ENCODE assay signal across 11 cellular contexts in the genomic region with DNA sequence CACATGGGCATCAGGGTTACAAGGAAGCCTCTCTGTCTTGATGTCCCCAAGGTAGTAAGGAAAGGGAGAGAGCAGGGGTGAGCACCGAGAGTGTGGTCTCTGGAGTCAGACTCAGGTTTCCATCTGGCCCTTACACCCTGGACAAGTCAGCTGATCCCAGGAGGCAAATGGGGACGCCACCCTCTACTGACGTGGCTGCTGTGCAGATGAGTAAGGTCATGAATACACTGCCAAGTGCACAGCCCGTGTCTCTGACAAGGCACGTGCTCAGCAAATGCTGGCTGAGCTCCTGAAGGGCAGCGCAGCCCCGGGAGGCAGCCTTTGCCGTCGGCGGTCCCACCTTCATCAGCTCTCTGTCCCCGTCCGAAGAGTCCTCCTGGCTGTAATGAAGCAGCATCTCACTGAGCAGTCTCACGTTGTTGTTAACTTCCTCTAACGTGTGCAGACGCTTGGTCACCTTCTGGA. TPM values are rescaled to one million over a fixed set of nuclear protein-coding genes. Genes with fewer than 3 reads are reported as not detected.
DNase-seq lines count a peak whose midpoint lies in the region; ATAC-seq and TF ChIP-seq lines count a peak whose summit lies in the region.
"Had no signal": no experiment of that assay in that cellular context is flagged by ENCODE, and none has a peak within 500 bp of the region (broad histone marks: within the 10 kb centered on the region; RNA-seq: fewer than 3 reads in every experiment).

No MANE protein-coding gene starts in this region.

- POLR2A ChIA-PET in activated B cell treated with CpG ODN at 0.5 μM for 24 hours (lab: Charles Lee) = interaction anchor here (0.5 to 1.6 kb wide), 10 partner anchors 9 to 602 kb away, joined by 3 to 13 read pairs (median 4); a partner anchor contains a TSS

- H3K4me1 Mint-ChIP-seq in activated B cell treated with CpG ODN at 0.5 μM for 24 hours = peaks cover 57% of the 10 kb centered on the region

- no peak for TF ChIP-seq EP300 in suprapubic skin (IDR thresholded peaks at IDR 0.05)

- peak in 1 of 2 donors; percentile 6 for ATAC-seq in right cardiac atrium
- ATAC-seq in left ventricle myocardium superior = no peak
- ATAC-seq in activated B cell treated with CpG ODN at 0.5 μM for 24 hours (ENCODE audit: low read depth) = peak; percentile 4
- ATAC-seq in HG03520 (IDR thresholded peaks at IDR 0.05; ENCODE audit: unreplicated experiment) = no peak
- ATAC-seq: K562 had no signal

- H3K27ac ChIP-seq in right cardiac atrium (ENCODE audit: low read length) (no peak overlapping the region), suprapubic skin (peak overlapping the region; percentile 19)

- H3K4me3 Mint-ChIP-seq in activated B cell treated with CpG ODN at 0.5 μM for 24 hours = no peak overlapping the region

- DNase-seq in right cardiac atrium (peak in 2 of 3 donors; percentile 35 to 55), left ventricle myocardium superior (no peak), activated B cell treated with CpG ODN at 0.5 μM for 24 hours (no peak), epithelial cell of esophagus (ENCODE audit: low read depth) (peak; percentile 12), suprapubic skin (ENCODE audit: low spot score in 2 of 2) (peak in 1 of 2 donors; percentile 79), germinal center (ENCODE audit: low spot score) (no peak), NCI-H1694 treated with DMSO at 0.1 percent for 48 hours (lab: John Stamatoyannopoulos, UW) (no peak)
- DNase-seq: activated CD8-positive, alpha-beta memory T cell treated with anti-CD3 and anti-CD28 coated beads, Interleukin-2, amount 50 U/mL, for 4 hours; NCI-H226 had no signal

- CTCF ChIA-PET in activated B cell treated with CpG ODN at 0.5 μM for 24 hours (lab: Charles Lee) = interaction anchor here (0.6 to 5.0 kb wide), 5 partner anchors 18 to 170 kb away, joined by 3 to 24 read pairs (median 4); a partner anchor contains a TSS

- no peaks in the 10 kb centered on the region for H3K9me3 ChIP-seq in right cardiac atrium (ENCODE audit: control insufficient read depth, low read length)
- H3K9me3 ChIP-seq in suprapubic skin = no peaks in the 10 kb centered on the region

- TF ChIP-seq POLR2A in suprapubic skin (IDR thresholded peaks at IDR 0.05) = no peak

- H3K36me3 ChIP-seq in suprapubic skin = peaks cover 96% of the 10 kb centered on the region

- H3K9me3 Mint-ChIP-seq in activated B cell treated with CpG ODN at 0.5 μM for 24 hours = no peaks in the 10 kb centered on the region

- H3K4me3 ChIP-seq in right cardiac atrium (ENCODE audit: low read length) (no peak overlapping the region), epithelial cell of esophagus (ENCODE audit: low read length) (no peak overlapping the region), suprapubic skin (no peak overlapping the region)
- H3K4me3 ChIP-seq: K562 had no signal

- peaks cover 92% of the 10 kb centered on the region for H3K36me3 Mint-ChIP-seq in activated B cell treated with CpG ODN at 0.5 μM for 24 hours (ENCODE audit: low read depth)

- no peaks in the 10 kb centered on the region for H3K27me3 Mint-ChIP-seq in activated B cell treated with CpG ODN at 0.5 μM for 24 hours

- WGBS in right cardiac atrium = 73% methylated on average over 15 of the region's 15 CpGs
- 73% methylated on average over 7 of the region's 15 CpGs for WGBS in suprapubic skin

- H3K27me3 ChIP-seq in right cardiac atrium (ENCODE audit: control insufficient read depth, insufficient read depth) (no peaks in the 10 kb centered on the region), suprapubic skin (no peaks in the 10 kb centered on the region)

- peak overlapping the region; percentile 79 for H3K27ac Mint-ChIP-seq in activated B cell treated with CpG ODN at 0.5 μM for 24 hours

- TF ChIP-seq CTCF in activated B cell treated with CpG ODN at 0.5 μM for 24 hours (IDR thresholded peaks at IDR 0.05) (no peak), epithelial cell of esophagus (IDR thresholded peaks at IDR 0.05; ENCODE audit: insufficient read depth, low read depth, low read length, missing control alignments) (no peak), suprapubic skin (IDR thresholded peaks at IDR 0.05) (no peak)

- peaks cover 3% of the 10 kb centered on the region for H3K4me1 ChIP-seq in right cardiac atrium (ENCODE audit: control insufficient read depth, insufficient read depth, low read length)
- H3K4me1 ChIP-seq in suprapubic skin = peaks cover 30% of the 10 kb centered on the region

- intact Hi-C loops in right cardiac atrium (cut with DNase I) = no loop called here
- intact Hi-C loops in left ventricle myocardium superior (cut with micrococcal nuclease) = no loop called here
- intact Hi-C loops in activated B cell treated with CpG ODN at 0.5 μM for 24 hours (cut with micrococcal nuclease) = no loop called here

RNA-seq across cellular contexts. Expression of a gene that starts 19.4 kb away (rescaled TPM):
- 10 to 100 TPM; 22.9 to 34.8 (median 26.9) TPM for total RNA-seq in right cardiac atrium
- polyA plus RNA-seq in right cardiac atrium = 15.7 TPM
- total RNA-seq in left ventricle myocardium superior = 26.2 TPM
- 116 and 119 TPM in 2 replicates for total RNA-seq in activated B cell treated with CpG ODN at 0.5 μM for 24 hours
- 10 to 100 TPM; 27.0 to 68.8 (median 35.3) TPM for total RNA-seq in suprapubic skin

RNA-seq across cellular contexts. Expression of a gene that starts 19.7 kb away (rescaled TPM):
- total RNA-seq in right cardiac atrium (100 to 1,000 TPM in 1 of 4 donors, 10 to 100 TPM in 3; 91.5 to 110 (median 99.6) TPM), left ventricle myocardium superior (132 TPM), activated B cell treated with CpG ODN at 0.5 μM for 24 hours (67.6 and 71.3 TPM in 2 replicates), suprapubic skin (10 to 100 TPM; 19.2 to 36.4 (median 29.0) TPM)
- polyA plus RNA-seq in right cardiac atrium = 113 TPM

RNA-seq across cellular contexts. Expression of a gene that starts 29.0 kb away (rescaled TPM):
- total RNA-seq in right cardiac atrium (10 to 100 TPM; 15.1 to 20.5 (median 17.8) TPM), left ventricle myocardium superior (15.4 TPM), activated B cell treated with CpG ODN at 0.5 μM for 24 hours (50.8 and 55.2 TPM in 2 replicates), suprapubic skin (10 to 100 TPM; 24.2 to 44.1 (median 30.6) TPM)
- polyA plus RNA-seq in right cardiac atrium = 14.6 TPM

RNA-seq across cellular contexts. Expression of a gene that starts 36.5 kb away (rescaled TPM):
- total RNA-seq in right cardiac atrium = 10 to 100 TPM; 31.3 to 36.1 (median 34.2) TPM
- polyA plus RNA-seq in right cardiac atrium = 16.3 TPM
- total RNA-seq in left ventricle myocardium superior = 28.0 TPM
- 103 and 107 TPM in 2 replicates for total RNA-seq in activated B cell treated with CpG ODN at 0.5 μM for 24 hours
- 10 to 100 TPM; 27.3 to 71.7 (median 33.0) TPM for total RNA-seq in suprapubic skin

RNA-seq across cellular contexts. Expression of a gene that starts 47.2 kb away (rescaled TPM):
- 10 to 100 TPM in 2 of 4 donors, 1 to 10 TPM in 2; 8.4 to 23.5 (median 14.8) TPM for total RNA-seq in right cardiac atrium
- polyA plus RNA-seq in right cardiac atrium = 14.2 TPM
- total RNA-seq in left ventricle myocardium superior = 23.0 TPM
- 87.6 and 96.7 TPM in 2 replicates for total RNA-seq in activated B cell treated with CpG ODN at 0.5 μM for 24 hours
- total RNA-seq in suprapubic skin = 10 to 100 TPM in 2 of 4 donors, 1 to 10 TPM in 2; 6.1 to 14.4 (median 10.1) TPM

Comparison
In these comparisons a context has a peak if more than half of its experiments do, and no peak if none do; other contexts are left out.
1. DNase-seq: peak in right cardiac atrium (2 of 3) and epithelial cell of esophagus (single experiment); none in left ventricle myocardium superior (single experiment), activated B cell treated with CpG ODN at 0.5 μM for 24 hours (single experiment), germinal center (single experiment) and NCI-H1694 treated with DMSO at 0.1 percent for 48 hours (single experiment).